Comparison of ENCODE assay signal across 27 cellular contexts in the genomic region with DNA sequence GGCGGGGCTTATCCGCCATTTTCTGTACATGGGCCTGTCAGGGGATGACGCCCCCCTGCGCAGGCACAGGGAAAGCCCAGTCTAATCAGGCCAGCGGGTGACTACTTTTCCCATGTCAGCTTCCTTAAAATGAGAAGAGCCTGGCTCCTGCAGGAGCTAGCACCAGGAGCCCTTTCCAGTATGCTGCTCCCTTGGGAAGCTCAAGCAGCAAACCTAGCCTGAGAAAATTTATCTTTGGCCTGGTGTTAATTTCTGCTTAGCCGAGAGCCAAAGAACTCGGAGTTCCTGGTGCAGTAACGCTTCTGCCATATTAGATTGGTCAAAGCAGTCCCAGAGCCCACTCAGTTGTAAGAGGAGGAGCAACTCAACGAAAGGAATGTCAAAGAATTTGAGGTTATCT.
"Had no signal": no experiment of that assay in that cellular context is flagged by ENCODE, and none has a peak within 500 bp of the region (broad histone marks: within the 10 kb centered on the region; RNA-seq: fewer than 3 reads in every experiment).

No MANE protein-coding gene starts in this region.

- H3K9me3 Mint-ChIP-seq: activated CD4-positive, alpha-beta memory T cell treated with anti-CD3 and anti-CD28 coated beads for 36 hours; activated CD4-positive, alpha-beta T cell treated with anti-CD3 and anti-CD28 coated beads, Interleukin-2, amount 10 ng/mL, durations not matched to agents 24 days and 14 days; activated naive CD4-positive, alpha-beta T cell treated with anti-CD3 and anti-CD28 coated beads, Interleukin-2, amount 10 ng/mL, durations not matched to agents 7 days and 5 days; activated naive CD8-positive, alpha-beta T cell treated with anti-CD3 and anti-CD28 coated beads, Interleukin-2, amount 10 ng/mL, durations not matched to agents 7 days and 5 days; activated T-cell treated with anti-CD3 and anti-CD28 coated beads, Interleukin-2, amount 50 U/mL, for 24 hours; dendritic cell treated with granulocyte-macrophage colony-stimulating factor and Interleukin-4, amounts not matched to agents 40 ng/mL and 50 ng/mL, for 4 days; endodermal cell had no signal

- H3K4me3 ChIP-seq: ascending aorta, breast epithelium, cardiac muscle cell, coronary artery, dorsolateral prefrontal cortex had no signal

- H3K36me3 ChIP-seq: ascending aorta, breast epithelium, cardiac muscle cell had no signal

- H3K4me1 ChIP-seq: ascending aorta, breast epithelium had no signal

- H3K27ac ChIP-seq: ascending aorta, breast epithelium, cardiac muscle cell, coronary artery had no signal

- H3K27me3 Mint-ChIP-seq: activated CD4-positive, alpha-beta T cell treated with anti-CD3 and anti-CD28 coated beads for 36 hours; activated CD4-positive, alpha-beta T cell treated with anti-CD3 and anti-CD28 coated beads, Interleukin-2, amount 10 ng/mL, durations not matched to agents 24 days and 14 days; activated naive CD4-positive, alpha-beta T cell treated with anti-CD3 and anti-CD28 coated beads, Interleukin-2, amount 10 ng/mL, durations not matched to agents 7 days and 5 days; brain; central memory CD8-positive, alpha-beta T cell; dendritic cell treated with granulocyte-macrophage colony-stimulating factor and Interleukin-4, amounts not matched to agents 40 ng/mL and 50 ng/mL, for 4 days had no signal

- H3K9me3 ChIP-seq: ascending aorta, breast epithelium had no signal

- H3K27me3 ChIP-seq: ascending aorta, breast epithelium, cardiac muscle cell, dorsolateral prefrontal cortex had no signal

- H3K4me3 Mint-ChIP-seq: activated CD4-positive, alpha-beta memory T cell treated with anti-CD3 and anti-CD28 coated beads for 36 hours; activated CD4-positive, alpha-beta T cell treated with anti-CD3 and anti-CD28 coated beads for 36 hours; activated CD4-positive, alpha-beta T cell treated with anti-CD3 and anti-CD28 coated beads, Interleukin-2, amount 10 ng/mL, durations not matched to agents 24 days and 14 days; activated naive CD4-positive, alpha-beta T cell treated with anti-CD3 and anti-CD28 coated beads, Interleukin-2, amount 10 ng/mL, durations not matched to agents 7 days and 5 days; activated naive CD8-positive, alpha-beta T cell treated with anti-CD3 and anti-CD28 coated beads, Interleukin-2, amount 10 ng/mL, durations not matched to agents 7 days and 5 days; activated T-cell treated with anti-CD3 and anti-CD28 coated beads, Interleukin-2, amount 50 U/mL, for 24 hours; activated T-cell treated with anti-CD3 and anti-CD28 coated beads, Interleukin-2, amount 50 U/mL, for 72 hours; brain; central memory CD8-positive, alpha-beta T cell; dendritic cell treated with granulocyte-macrophage colony-stimulating factor and Interleukin-4, amounts not matched to agents 40 ng/mL and 50 ng/mL, for 4 days; endodermal cell had no signal

- ATAC-seq: activated CD4-positive, alpha-beta T cell treated with anti-CD3 and anti-CD28 coated beads for 36 hours; activated naive CD4-positive, alpha-beta T cell treated with anti-CD3 and anti-CD28 coated beads, Interleukin-2, amount 50 U/mL, for 72 hours; activated T-cell treated with anti-CD3 and anti-CD28 coated beads, Interleukin-2, amount 50 U/mL, for 72 hours; esophagus mucosa had no signal

- H3K27ac Mint-ChIP-seq: activated CD4-positive, alpha-beta memory T cell treated with anti-CD3 and anti-CD28 coated beads for 36 hours; activated CD4-positive, alpha-beta T cell treated with anti-CD3 and anti-CD28 coated beads for 36 hours; activated CD4-positive, alpha-beta T cell treated with anti-CD3 and anti-CD28 coated beads, Interleukin-2, amount 10 ng/mL, durations not matched to agents 24 days and 14 days; activated naive CD4-positive, alpha-beta T cell treated with anti-CD3 and anti-CD28 coated beads, Interleukin-2, amount 10 ng/mL, durations not matched to agents 7 days and 5 days; activated naive CD4-positive, alpha-beta T cell treated with anti-CD3 and anti-CD28 coated beads, Interleukin-2, amount 50 U/mL, for 72 hours; activated naive CD8-positive, alpha-beta T cell treated with anti-CD3 and anti-CD28 coated beads, Interleukin-2, amount 10 ng/mL, durations not matched to agents 7 days and 5 days; activated T-cell treated with anti-CD3 and anti-CD28 coated beads, Interleukin-2, amount 50 U/mL, for 24 hours; activated T-cell treated with anti-CD3 and anti-CD28 coated beads, Interleukin-2, amount 50 U/mL, for 72 hours; brain; dendritic cell treated with granulocyte-macrophage colony-stimulating factor and Interleukin-4, amounts not matched to agents 40 ng/mL and 50 ng/mL, for 4 days; endodermal cell had no signal

- DNase-seq: activated CD4-positive, alpha-beta memory T cell treated with anti-CD3 and anti-CD28 coated beads for 36 hours; activated CD4-positive, alpha-beta T cell treated with anti-CD3 and anti-CD28 coated beads for 36 hours; activated CD4-positive, alpha-beta T cell treated with anti-CD3 and anti-CD28 coated beads, Interleukin-2, amount 10 ng/mL, durations not matched to agents 24 days and 14 days; activated CD4-positive, CD25-positive, alpha-beta regulatory T cell; activated CD4-positive, CD25-positive, alpha-beta regulatory T cell treated with anti-CD3 and anti-CD28 coated beads, Interleukin-2, amount 50 U/mL, for 72 hours; activated CD8-positive, alpha-beta memory T cell treated with anti-CD3 and anti-CD28 coated beads, Interleukin-2, amount 50 U/mL, for 48 hours; activated gamma-delta T cell; activated naive CD4-positive, alpha-beta T cell; activated naive CD4-positive, alpha-beta T cell treated with anti-CD3 and anti-CD28 coated beads, Interleukin-2, amount 10 ng/mL, durations not matched to agents 7 days and 5 days; activated naive CD8-positive, alpha-beta T cell treated with anti-CD3 and anti-CD28 coated beads, Interleukin-2, amount 10 ng/mL, durations not matched to agents 7 days and 5 days; activated T-cell treated with anti-CD3 and anti-CD28 coated beads for 4 hours; activated T-cell treated with anti-CD3 and anti-CD28 coated beads, Interleukin-2, amount 50 U/mL, for 24 hours; activated T-cell treated with anti-CD3 and anti-CD28 coated beads, Interleukin-2, amount 50 U/mL, for 72 hours; dorsolateral prefrontal cortex; effector memory CD4-positive, alpha-beta T cell; endodermal cell; foreskin fibroblast; T-helper 2 cell had no signal

- H3K4me1 Mint-ChIP-seq: activated CD4-positive, alpha-beta T cell treated with anti-CD3 and anti-CD28 coated beads for 36 hours; activated CD4-positive, alpha-beta T cell treated with anti-CD3 and anti-CD28 coated beads, Interleukin-2, amount 10 ng/mL, durations not matched to agents 24 days and 14 days; activated naive CD4-positive, alpha-beta T cell treated with anti-CD3 and anti-CD28 coated beads, Interleukin-2, amount 10 ng/mL, durations not matched to agents 7 days and 5 days; activated naive CD8-positive, alpha-beta T cell treated with anti-CD3 and anti-CD28 coated beads, Interleukin-2, amount 10 ng/mL, durations not matched to agents 7 days and 5 days; brain; central memory CD8-positive, alpha-beta T cell; endodermal cell had no signal

- H3K36me3 Mint-ChIP-seq: activated CD4-positive, alpha-beta memory T cell treated with anti-CD3 and anti-CD28 coated beads for 36 hours; activated naive CD4-positive, alpha-beta T cell treated with anti-CD3 and anti-CD28 coated beads, Interleukin-2, amount 10 ng/mL, durations not matched to agents 7 days and 5 days; activated naive CD4-positive, alpha-beta T cell treated with anti-CD3 and anti-CD28 coated beads, Interleukin-2, amount 50 U/mL, for 72 hours; activated naive CD8-positive, alpha-beta T cell treated with anti-CD3 and anti-CD28 coated beads, Interleukin-2, amount 10 ng/mL, durations not matched to agents 7 days and 5 days; brain had no signal
